Comparison of ENCODE assay signal across 8 cellular contexts in genomic region chr14:70086685-70087379, GRCh38.
DNase-seq lines count a peak whose midpoint lies in the region; TF ChIP-seq lines count a peak whose summit lies in the region.

No MANE protein-coding gene starts in this region.

- no peaks in the 10 kb centered on the region for H3K9me2 ChIP-seq in PC-9 (ENCODE audit: insufficient read depth)

- no peaks in the 10 kb centered on the region for H3K4me1 ChIP-seq in PC-9 (replicated peaks; ENCODE audit: insufficient read depth)
- no peaks in the 10 kb centered on the region for H3K4me1 ChIP-seq in vagina

- no peaks in the 10 kb centered on the region for H3K79me2 ChIP-seq in PC-9 (ENCODE audit: low read depth)

- no peaks in the 10 kb centered on the region for H3F3A ChIP-seq in PC-9 (ENCODE audit: insufficient read depth, low read depth)

- no peak overlapping the region for H2AFZ ChIP-seq in PC-9

- H4K20me1 ChIP-seq in PC-9 (ENCODE audit: insufficient read depth): 0 out of 2 replicates have a peak, but pooled peaks cover 3% of the 10 kb centered on the region

- POLR2A ChIA-PET in PC-9 (lab: Charles Lee; ENCODE audit: unreplicated experiment): no interaction called here

- H3K36me3 ChIP-seq in PC-9 (ENCODE audit: low read depth) (no peaks in the 10 kb centered on the region), vagina (no peaks in the 10 kb centered on the region)

- H3K27me3 ChIP-seq in PC-9 (ENCODE audit: insufficient read depth, low read depth) (peaks cover 75% of the 10 kb centered on the region), vagina (no peaks in the 10 kb centered on the region)

- DNase-seq in DMS53 (lab: John Stamatoyannopoulos, UW) (peak; percentile 66), HK-2 (ENCODE audit: unreplicated experiment) (peak; percentile 7), PC-9 (peak in 1 of 2 experiments; percentile 14), fibroblast of pulmonary artery (ENCODE audit: low read depth) (peak; percentile 69), skeletal muscle cell (ENCODE audit: low read depth) (peak; percentile 20), vagina (ENCODE audit: extremely low spot score in 2 of 2) (no peak)
- DNase-seq in activated CD8-positive, alpha-beta memory T cell treated with anti-CD3 and anti-CD28 coated beads, Interleukin-2, amount 50 U/mL, for 4 hours: no peak
- no peak for DNase-seq in stimulated activated CD4-positive, alpha-beta T cell treated with anti-CD3 and anti-CD28 coated beads, Interleukin-4, amount 100 ng/mL, for 24 hours

- intact Hi-C loops in PC-9 (cut with micrococcal nuclease; ENCODE audit: unreplicated experiment) (loop anchor here (10.0 kb wide), 1 partner anchor 888 kb away; no protein-coding TSS in a partner anchor), vagina (cut with DNase I) (no loop called here)

- peak; percentile 68 for TF ChIP-seq CTCF in PC-9 (conservative IDR thresholded peaks at IDR 0.05)
- TF ChIP-seq CTCF in fibroblast of pulmonary artery (IDR thresholded peaks at IDR 0.05; ENCODE audit: low read length, missing control alignments): peak; percentile 70
- no peak for TF ChIP-seq CTCF in vagina (IDR thresholded peaks at IDR 0.05)

- CTCF ChIA-PET in PC-9 (lab: Charles Lee): interaction anchor here (0.5 to 0.6 kb wide), 2 partner anchors 341 to 373 kb away, joined by 5 to 9 read pairs; no protein-coding TSS in a partner anchor

- H3K4me2 ChIP-seq in PC-9: no peak overlapping the region

- no TSS peak for BruUV-seq in PC-9 (replicated peaks; lab: Mats Ljungman, UMichigan)

- no peak overlapping the region for H3K4me3 ChIP-seq in PC-9
- H3K4me3 ChIP-seq in fibroblast of pulmonary artery (replicated peaks; ENCODE audit: low read depth, low read length): no peak overlapping the region
- no peak overlapping the region for H3K4me3 ChIP-seq in skeletal muscle cell (ENCODE audit: low read depth, low read length)
- H3K4me3 ChIP-seq in vagina: no peak overlapping the region

- no peak for TF ChIP-seq POLR2A in vagina (IDR thresholded peaks at IDR 0.05)

- H3K27ac ChIP-seq in PC-9 (no peak overlapping the region), vagina (no peak overlapping the region)

- H3K9me3 ChIP-seq in PC-9 (ENCODE audit: insufficient read depth, low read depth) (no peaks in the 10 kb centered on the region), vagina (no peaks in the 10 kb centered on the region)

Comparison
In these comparisons a context has a peak if more than half of its experiments do, and no peak if none do; other contexts are left out.
1. DNase-seq: peak in DMS53 (single experiment), HK-2 (single experiment), fibroblast of pulmonary artery (single experiment) and skeletal muscle cell (single experiment); none in activated CD8-positive, alpha-beta memory T cell treated with anti-CD3 and anti-CD28 coated beads, Interleukin-2, amount 50 U/mL, for 4 hours (single experiment), vagina (0 of 2) and stimulated activated CD4-positive, alpha-beta T cell treated with anti-CD3 and anti-CD28 coated beads, Interleukin-4, amount 100 ng/mL, for 24 hours (single experiment).
2. CTCF ChIP-seq: peak in PC-9 (single experiment) and fibroblast of pulmonary artery (single experiment); none in vagina (0 of 3).